Comparison of ENCODE assay signal across 1 cellular context in the genomic region with DNA sequence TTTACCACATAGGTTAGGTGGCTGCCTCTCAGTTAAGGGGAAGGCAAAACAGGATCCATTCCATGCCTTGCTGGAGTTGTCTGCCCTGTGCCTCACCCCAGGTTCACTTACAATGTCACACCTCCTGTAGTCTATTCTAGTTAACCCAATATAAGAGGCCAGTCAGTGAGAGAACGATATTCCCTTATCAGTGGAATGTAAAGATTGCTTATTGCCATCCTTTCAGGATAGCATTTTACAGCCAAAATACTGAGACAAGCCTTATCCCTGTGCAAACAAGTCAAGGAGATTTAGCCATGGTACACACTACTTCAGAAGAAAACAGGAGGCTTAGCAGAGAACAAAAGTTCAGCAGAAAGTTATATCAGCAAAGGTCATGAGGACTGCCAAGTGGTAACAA.
TF ChIP-seq lines count a peak whose summit lies in the region.

No MANE protein-coding gene starts in this region.

TF ChIP-seq in HepG2, 621 proteins besides CTCF, POLR2A, EP300 and RAD21 (continued from another document):
- TF ChIP-seq, protein P1, sequence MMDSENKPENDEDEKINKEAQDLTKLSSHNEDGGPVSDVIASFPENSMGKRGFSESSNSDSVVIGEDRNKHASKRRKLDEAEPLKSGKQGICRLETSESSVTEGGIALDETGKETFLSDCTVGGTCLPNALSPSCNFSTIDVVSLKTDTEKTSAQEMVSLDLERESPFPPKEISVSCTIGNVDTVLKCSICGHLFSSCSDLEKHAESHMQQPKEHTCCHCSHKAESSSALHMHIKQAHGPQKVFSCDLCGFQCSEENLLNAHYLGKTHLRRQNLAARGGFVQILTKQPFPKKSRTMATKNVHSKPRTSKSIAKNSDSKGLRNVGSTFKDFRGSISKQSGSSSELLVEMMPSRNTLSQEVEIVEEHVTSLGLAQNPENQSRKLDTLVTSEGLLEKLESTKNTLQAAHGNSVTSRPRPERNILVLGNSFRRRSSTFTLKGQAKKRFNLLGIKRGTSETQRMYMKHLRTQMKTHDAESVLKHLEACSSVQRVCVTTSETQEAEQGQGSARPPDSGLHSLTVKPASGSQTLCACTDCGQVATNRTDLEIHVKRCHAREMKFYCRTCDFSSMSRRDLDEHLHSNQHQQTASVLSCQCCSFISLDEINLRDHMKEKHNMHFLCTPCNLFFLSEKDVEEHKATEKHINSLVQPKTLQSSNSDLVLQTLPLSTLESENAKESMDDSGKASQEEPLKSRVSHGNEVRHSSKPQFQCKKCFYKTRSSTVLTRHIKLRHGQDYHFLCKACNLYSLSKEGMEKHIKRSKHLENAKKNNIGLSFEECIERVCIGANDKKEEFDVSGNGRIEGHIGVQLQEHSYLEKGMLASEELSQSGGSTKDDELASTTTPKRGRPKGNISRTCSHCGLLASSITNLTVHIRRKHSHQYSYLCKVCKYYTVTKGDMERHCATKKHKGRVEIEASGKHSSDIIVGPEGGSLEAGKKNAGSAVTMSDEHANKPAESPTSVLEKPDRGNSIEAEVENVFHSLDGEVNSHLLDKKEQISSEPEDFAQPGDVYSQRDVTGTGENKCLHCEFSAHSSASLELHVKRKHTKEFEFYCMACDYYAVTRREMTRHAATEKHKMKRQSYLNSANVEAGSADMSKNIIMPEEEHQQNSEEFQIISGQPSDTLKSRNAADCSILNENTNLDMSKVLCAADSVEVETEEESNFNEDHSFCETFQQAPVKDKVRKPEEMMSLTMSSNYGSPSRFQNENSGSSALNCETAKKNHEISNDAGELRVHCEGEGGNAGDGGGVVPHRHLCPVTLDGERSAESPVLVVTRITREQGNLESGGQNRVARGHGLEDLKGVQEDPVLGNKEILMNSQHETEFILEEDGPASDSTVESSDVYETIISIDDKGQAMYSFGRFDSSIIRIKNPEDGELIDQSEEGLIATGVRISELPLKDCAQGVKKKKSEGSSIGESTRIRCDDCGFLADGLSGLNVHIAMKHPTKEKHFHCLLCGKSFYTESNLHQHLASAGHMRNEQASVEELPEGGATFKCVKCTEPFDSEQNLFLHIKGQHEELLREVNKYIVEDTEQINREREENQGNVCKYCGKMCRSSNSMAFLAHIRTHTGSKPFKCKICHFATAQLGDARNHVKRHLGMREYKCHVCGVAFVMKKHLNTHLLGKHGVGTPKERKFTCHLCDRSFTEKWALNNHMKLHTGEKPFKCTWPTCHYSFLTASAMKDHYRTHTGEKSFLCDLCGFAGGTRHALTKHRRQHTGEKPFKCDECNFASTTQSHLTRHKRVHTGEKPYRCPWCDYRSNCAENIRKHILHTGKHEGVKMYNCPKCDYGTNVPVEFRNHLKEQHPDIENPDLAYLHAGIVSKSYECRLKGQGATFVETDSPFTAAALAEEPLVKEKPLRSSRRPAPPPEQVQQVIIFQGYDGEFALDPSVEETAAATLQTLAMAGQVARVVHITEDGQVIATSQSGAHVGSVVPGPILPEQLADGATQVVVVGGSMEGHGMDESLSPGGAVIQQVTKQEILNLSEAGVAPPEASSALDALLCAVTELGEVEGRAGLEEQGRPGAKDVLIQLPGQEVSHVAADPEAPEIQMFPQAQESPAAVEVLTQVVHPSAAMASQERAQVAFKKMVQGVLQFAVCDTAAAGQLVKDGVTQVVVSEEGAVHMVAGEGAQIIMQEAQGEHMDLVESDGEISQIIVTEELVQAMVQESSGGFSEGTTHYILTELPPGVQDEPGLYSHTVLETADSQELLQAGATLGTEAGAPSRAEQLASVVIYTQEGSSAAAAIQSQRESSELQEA (CRISPR knock-in tag; IDR thresholded peaks at IDR 0.05; ENCODE audit: not compliant biosample characterization) = no peak
- TF ChIP-seq ETV5 (CRISPR knock-in tag; IDR thresholded peaks at IDR 0.05; ENCODE audit: borderline replicate concordance) (no peak), ZNF776 (CRISPR knock-in tag; IDR thresholded peaks at IDR 0.05) (no peak), TMF1 (CRISPR knock-in tag; IDR thresholded peaks at IDR 0.05; ENCODE audit: low read depth) (no peak), KDM3A (CRISPR knock-in tag; IDR thresholded peaks at IDR 0.05; ENCODE audit: low read depth) (no peak), HOXD1 (CRISPR knock-in tag; IDR thresholded peaks at IDR 0.05) (no peak), NKX3-1 (CRISPR knock-in tag; IDR thresholded peaks at IDR 0.05) (no peak), ZNF180 (CRISPR knock-in tag; IDR thresholded peaks at IDR 0.05; ENCODE audit: borderline replicate concordance, low read depth) (no peak), ZSCAN12 (CRISPR knock-in tag; IDR thresholded peaks at IDR 0.05) (no peak), MIXL1 (CRISPR knock-in tag; IDR thresholded peaks at IDR 0.05) (no peak), ZNF557 (CRISPR knock-in tag; IDR thresholded peaks at IDR 0.05) (no peak), NPAS2 (CRISPR knock-in tag; IDR thresholded peaks at IDR 0.05; ENCODE audit: borderline replicate concordance) (no peak), NR3C1 (CRISPR knock-in tag; IDR thresholded peaks at IDR 0.05) (no peak), NFYC (CRISPR knock-in tag; IDR thresholded peaks at IDR 0.05) (no peak), ZMYM4 (CRISPR knock-in tag; IDR thresholded peaks at IDR 0.05) (no peak), SRSF4 (IDR thresholded peaks at IDR 0.05; ENCODE audit: low read depth, low read length, poor library complexity, severe bottlenecking) (no peak), ZNF775 (CRISPR knock-in tag; IDR thresholded peaks at IDR 0.05; ENCODE audit: borderline replicate concordance) (no peak)
TF ChIP-seq in HepG2: peak in this region for 13.
